12 cellular contexts compared by ENCODE assay signal in genomic region chr3:127780536-127781400, GRCh38. TPM values are rescaled to one million over a fixed set of nuclear protein-coding genes. Genes with fewer than 3 reads are reported as not detected.
A peak's percentile ranks its signal among the peaks of the same experiment; 100 is the strongest.
DNase-seq lines count a peak whose midpoint lies in the region; ATAC-seq and TF ChIP-seq lines count a peak whose summit lies in the region.
"Had no signal": no experiment of that assay in that cellular context is flagged by ENCODE, and none has a peak within 500 bp of the region (broad histone marks: within the 10 kb centered on the region; RNA-seq: fewer than 3 reads in every experiment).

No MANE protein-coding gene starts in this region.

- H3K27me3 Mint-ChIP-seq in progenitor cell of endocrine pancreas = peaks cover 49% of the 10 kb centered on the region

- peak overlapping the region; percentile 67 to 84; a peak in 3 of 4 replicates for H4K8ac ChIP-seq in IMR-90 (ENCODE audit: low read depth in 2 of 2, low read length in 2 of 2)

- H3K9me1 ChIP-seq in IMR-90 (ENCODE audit: insufficient read depth, low read length) = peaks cover 34% of the 10 kb centered on the region

- peak overlapping the region; percentile 39; the same call in 1 of the 2 replicates for H3K4me2 ChIP-seq in IMR-90 (ENCODE audit: low read depth, low read length)

- no peaks in the 10 kb centered on the region for H3K27me3 ChIP-seq in ACC112 (ENCODE audit: insufficient read depth, low read length)
- H3K27me3 ChIP-seq in IMR-90 (ENCODE audit: control insufficient read depth, insufficient read depth, low read length) = no peaks in the 10 kb centered on the region
- H3K27me3 ChIP-seq in dorsolateral prefrontal cortex = no peaks in the 10 kb centered on the region
- H3K27me3 ChIP-seq in psoas muscle (ENCODE audit: insufficient read depth in 3 of 3, low read length in 2 of 3) = no peaks in the 10 kb centered on the region
- no peaks in the 10 kb centered on the region for H3K27me3 ChIP-seq in WERI-Rb-1 (ENCODE audit: insufficient read depth, low read depth, severe bottlenecking)
- H3K27me3 ChIP-seq: body of pancreas had no signal

- CTCF ChIA-PET in IMR-90 (lab: Yijun Ruan, JAX) = interaction anchor here (0.5 to 2.5 kb wide), 2 partner anchors 11 to 96 kb away, joined by 3 to 7 read pairs; no protein-coding TSS in a partner anchor

- H3K4me3 ChIP-seq in ACC112 (ENCODE audit: low read depth, low read length) (no peak overlapping the region), IMR-90 (ENCODE audit: insufficient read depth, low read depth, low read length) (no peak overlapping the region), dorsolateral prefrontal cortex (no peak overlapping the region), psoas muscle (no peak overlapping the region), WERI-Rb-1 (ENCODE audit: low read depth, low read length) (no peak overlapping the region)
- H3K4me3 ChIP-seq: body of pancreas had no signal

- no peak overlapping the region for H2AK9ac ChIP-seq in IMR-90 (replicated peaks; ENCODE audit: low read depth, low read length, poor library complexity)

- no peak for TF ChIP-seq POLR2A in IMR-90 (IDR thresholded peaks at IDR 0.05; ENCODE audit: low read depth, low read length)

- H3K9me3 Mint-ChIP-seq in progenitor cell of endocrine pancreas (ENCODE audit: low read depth) = peaks cover 6% of the 10 kb centered on the region

- peak overlapping the region; percentile 95 for H2BK120ac ChIP-seq in IMR-90 (ENCODE audit: low read depth, low read length)

- ATAC-seq in IMR-90 (ENCODE audit: low read depth) = no peak
- ATAC-seq in psoas muscle = no peak

- H3K4me3 Mint-ChIP-seq in progenitor cell of endocrine pancreas (ENCODE audit: low read depth) = no peak overlapping the region

- no peak overlapping the region for H2AFZ ChIP-seq in ACC112 (ENCODE audit: low read length, unreplicated experiment)
- H2AFZ ChIP-seq in IMR-90 (replicated peaks; ENCODE audit: low read length, poor library complexity) = no peak overlapping the region

- no peak for TF ChIP-seq CTCF in IMR-90 (conservative IDR thresholded peaks at IDR 0.05; ENCODE audit: low read depth, low read length)
- TF ChIP-seq CTCF in dorsolateral prefrontal cortex (IDR thresholded peaks at IDR 0.05 in 54 of 56, conservative IDR thresholded peaks at IDR 0.05 in 2 of 56; ENCODE audit: low read depth in 1 of 56, partially characterized antibody in 56 of 56) = no peak
- no peak for TF ChIP-seq CTCF in psoas muscle (IDR thresholded peaks at IDR 0.05)
- TF ChIP-seq CTCF in progenitor cell of endocrine pancreas (IDR thresholded peaks at IDR 0.05; ENCODE audit: unreplicated experiment) = no peak
- no peak for TF ChIP-seq CTCF in WERI-Rb-1 (IDR thresholded peaks at IDR 0.05; ENCODE audit: low read depth, low read length)

- no TSS peak for BruUV-seq in IMR-90 (replicated peaks; lab: Mats Ljungman, UMichigan)

- POLR2A ChIA-PET in IMR-90 (lab: Charles Lee; ENCODE audit: unreplicated experiment) = interaction anchor here (0.5 kb wide), 1 partner anchor 33 kb away, joined by 11 read pairs; no protein-coding TSS in a partner anchor

- H3K36me3 ChIP-seq in ACC112 (ENCODE audit: insufficient read depth, low read length) (peaks cover 12% of the 10 kb centered on the region; the same call in 1 of the 2 replicates), IMR-90 (ENCODE audit: control insufficient read depth, insufficient read depth, low read length) (no peaks in the 10 kb centered on the region; the same call in 1 of the 2 replicates), psoas muscle (ENCODE audit: insufficient read depth in 1 of 2, low read depth in 1 of 2) (peaks cover 2 to 10% of the 10 kb centered on the region in 2 donors), WERI-Rb-1 (no peaks in the 10 kb centered on the region)

- H3K79me1 ChIP-seq in IMR-90 (ENCODE audit: low read depth in 1 of 2, low read length in 2 of 2) = peaks cover 42 to 89% of the 10 kb centered on the region in 2 experiments

- H4K20me1 ChIP-seq in IMR-90 (ENCODE audit: insufficient read depth, low read length) = no peaks in the 10 kb centered on the region; the same call in 1 of the 2 replicates

- peak overlapping the region; percentile 78; the same call in 1 of the 2 replicates for H2BK20ac ChIP-seq in IMR-90 (ENCODE audit: low read depth, low read length)

- WGBS in IMR-90 (ENCODE audit: extremely low coverage in 2 of 2, insufficient read length in 1 of 2), 2 experiments = 59% methylated on average over 2 of the region's 8 CpGs; no CpG with 5 or more reads in 1 of the 2 experiments
- whole genome bisulfite sequencing in psoas muscle, 3 donors = 79 to 87% (median 79%) methylated on average over 8 of the region's 8 CpGs

- peak overlapping the region; percentile 25; the same call in 2 of the 3 replicates for H2BK15ac ChIP-seq in IMR-90 (ENCODE audit: low read depth, low read length)

- peak overlapping the region; percentile 48 for H4K91ac ChIP-seq in IMR-90 (ENCODE audit: insufficient read depth, low read depth, low read length)

- peak overlapping the region; percentile 80 for H3K23ac ChIP-seq in IMR-90 (ENCODE audit: low read depth, low read length)

- H2BK5ac ChIP-seq in IMR-90 (ENCODE audit: low read depth, low read length, poor library complexity, severe bottlenecking) = peak overlapping the region; percentile 94

- H3K4me1 ChIP-seq in ACC112 (ENCODE audit: control insufficient read depth, insufficient read depth, low read length, unreplicated experiment) (peaks cover 34% of the 10 kb centered on the region), IMR-90 (ENCODE audit: control insufficient read depth, insufficient read depth, low read length) (peaks cover 37% of the 10 kb centered on the region), psoas muscle (peaks cover 70% of the 10 kb centered on the region)

- peak overlapping the region; percentile 71 for H3K14ac ChIP-seq in IMR-90 (replicated peaks; ENCODE audit: low read depth, low read length)

- intact Hi-C loops in IMR-90 (cut with micrococcal nuclease) = no loop called here
- intact Hi-C loops in dorsolateral prefrontal cortex (cut with DNase I) = loop anchor here in 1 of 2 donors (10.0 kb wide), 1 partner anchor 134 kb away; the partner anchor contains the start of gene KBTBD12
- intact Hi-C loops in psoas muscle (cut with DNase I) = no loop called here

- peak overlapping the region; percentile 34 for H3K27ac ChIP-seq in ACC112 (ENCODE audit: low read depth, low read length)
- H3K27ac ChIP-seq in IMR-90 (ENCODE audit: insufficient read depth, low read length) = peak overlapping the region; percentile 43
- H3K27ac ChIP-seq in dorsolateral prefrontal cortex = peak overlapping the region in 50 of 59 donors; percentile 7 to 96 (median 74)
- peak overlapping the region; percentile 88 for H3K27ac ChIP-seq in psoas muscle
- H3K27ac ChIP-seq in WERI-Rb-1 = no peak overlapping the region

- in situ Hi-C loops in IMR-90 (cut with MboI; ENCODE audit: low sequenced_read_pairs) = no loop called here

- H3K18ac ChIP-seq in IMR-90 (ENCODE audit: low read depth, low read length) = peak overlapping the region; percentile 98; the same call in 1 of the 2 replicates

- no peak overlapping the region for H3K27ac Mint-ChIP-seq in progenitor cell of endocrine pancreas

- H2AK5ac ChIP-seq in IMR-90 (ENCODE audit: low read depth, low read length) = peak overlapping the region; percentile 57

- TF ChIP-seq RAD21 in IMR-90 (IDR thresholded peaks at IDR 0.05; ENCODE audit: low read length) = no peak

- peak overlapping the region; percentile 38; the same call in 1 of the 2 replicates for H3K9ac ChIP-seq in IMR-90 (ENCODE audit: low read depth, low read length)

- peak overlapping the region; percentile 23; the same call in 1 of the 2 replicates for H4K5ac ChIP-seq in IMR-90 (ENCODE audit: low read depth, low read length)

- H3K79me2 ChIP-seq in ACC112 (ENCODE audit: control insufficient read depth, insufficient read depth, low read length, unreplicated experiment) = peaks cover 10% of the 10 kb centered on the region

- H3K36me3 Mint-ChIP-seq in progenitor cell of endocrine pancreas (ENCODE audit: insufficient read depth) = no peaks in the 10 kb centered on the region

- peaks cover 4% of the 10 kb centered on the region for H3K9me3 ChIP-seq in IMR-90 (ENCODE audit: control insufficient read depth, insufficient read depth, low read length)
- H3K9me3 ChIP-seq in psoas muscle = no peaks in the 10 kb centered on the region
- no peaks in the 10 kb centered on the region for H3K9me3 ChIP-seq in WERI-Rb-1 (ENCODE audit: severe bottlenecking)
- H3K9me3 ChIP-seq: body of pancreas had no signal

- peak overlapping the region; percentile 57 for H3K4ac ChIP-seq in IMR-90 (ENCODE audit: low read depth, low read length)

- dilution Hi-C loops in IMR-90 (cut with HindIII; ENCODE audit: low sequenced_read_pairs, unreplicated experiment) = no loop called here

- H3K56ac ChIP-seq in IMR-90 (ENCODE audit: extremely low read depth, insufficient read depth, low read length) = peak overlapping the region; percentile 59; the same call in 1 of the 2 replicates

- DNase-seq in IMR-90 (no peak), dorsolateral prefrontal cortex (no peak), psoas muscle (no peak), COLO829 (ENCODE audit: low spot score) (no peak), progenitor cell of endocrine pancreas (ENCODE audit: low spot score, unreplicated experiment) (no peak), WERI-Rb-1 (no peak)
- DNase-seq in activated CD8-positive, alpha-beta memory T cell treated with anti-CD3 and anti-CD28 coated beads, Interleukin-2, amount 50 U/mL, for 48 hours = no peak
- DNase-seq: activated CD4-positive, alpha-beta T cell treated with anti-CD3 and anti-CD28 coated beads, Interleukin-2, amount 50 U/mL, for 4 hours; NCI-H510A; stimulated activated CD4-positive, alpha-beta T cell treated with anti-CD3 and anti-CD28 coated beads, Interleukin-15, amount 100 ng/mL, for 24 hours had no signal

- H3K4me1 Mint-ChIP-seq in progenitor cell of endocrine pancreas (ENCODE audit: low read depth) = peaks cover 4% of the 10 kb centered on the region

TF ChIP-seq in IMR-90, 13 proteins besides CTCF, POLR2A, EP300 and RAD21 (continues in another document):
- TF ChIP-seq CHD1 (IDR thresholded peaks at IDR 0.05; ENCODE audit: low read depth, low read length) (no peak), USF2 (IDR thresholded peaks at IDR 0.05; ENCODE audit: low read depth, low read length) (no peak), MAFK (IDR thresholded peaks at IDR 0.05; ENCODE audit: low read depth, low read length) (no peak)

RNA-seq across cellular contexts. Expression of gene MGLL, which starts 41.5 kb away (rescaled TPM):
- total RNA-seq in IMR-90 (2012; rRNA removed) (23.6 and 23.7 TPM in 2 replicates), dorsolateral prefrontal cortex (100 to 1,000 TPM in 117 of 120 experiments, 10 to 100 TPM in 3; 73.9 to 334 (median 144) TPM), psoas muscle (10 to 100 TPM; 53.7 to 85.6 (median 63.2) TPM), progenitor cell of endocrine pancreas (0.43 and 0.62 TPM in 2 replicates)
- polyA plus RNA-seq in IMR-90 (2012; rRNA removed) (59.9 and 60.6 TPM in 2 replicates), psoas muscle (10 to 100 TPM; 32.8 to 64.9 (median 47.5) TPM)
- 33.0 and 76.1 TPM in 2 replicates for polyA plus RNA-seq in IMR-90 (2012; cell fraction: cytosol; rRNA removed)
- 37.3 and 45.7 TPM in 2 replicates for polyA plus RNA-seq in IMR-90 (2012; cell fraction: nucleus; rRNA removed; ENCODE audit: low replicate concordance)

Comparison
In these comparisons a context has a peak if more than half of its experiments do, and no peak if none do; other contexts are left out.
1. RNA of gene MGLL, which starts 41.5 kb away (total RNA-seq): 73.9 to 334 TPM in dorsolateral prefrontal cortex, 53.7 to 85.6 TPM in psoas muscle and 23.6 to 23.7 TPM in IMR-90; 0.43 to 0.62 TPM in progenitor cell of endocrine pancreas; every median in the first group is over 10 times any median in the second.